In genomic region chr12:16347391-16348298, GRCh38 we compare ENCODE assay signal across 8 cellular contexts. TPM values are rescaled to one million over a fixed set of nuclear protein-coding genes. Genes with fewer than 3 reads are reported as not detected.
DNase-seq lines count a peak whose midpoint lies in the region; ATAC-seq and TF ChIP-seq lines count a peak whose summit lies in the region.

Gene MGST1, plus strand, starts transcription at chr12:16347645. Its CDS starts 6,608 bp downstream, at chr12:16354253.

- peaks cover 0 to 33% (median 3%) of the 10 kb centered on the region in 4 donors for H3K4me1 ChIP-seq in stomach

- H3K27ac ChIP-seq in caudate nucleus (ENCODE audit: low read depth, low read length), result peak within 1 kb of the TSS; percentile 63
- H3K27ac ChIP-seq in stomach, result peak within 1 kb of the TSS; percentile 74 to 86 (median 79)

- H3K36me3 ChIP-seq in GM06990 (ENCODE audit: control insufficient read depth, insufficient read depth, low read length) (no peaks in the 10 kb centered on the region), kidney epithelial cell (ENCODE audit: control insufficient read depth, insufficient read depth, low read length) (no peaks in the 10 kb centered on the region), stomach (no peaks in the 10 kb centered on the region)

- no peak for TF ChIP-seq CTCF in GM06990 (IDR thresholded peaks at IDR 0.05; ENCODE audit: insufficient read depth, low read length, poor library complexity, severe bottlenecking)
- TF ChIP-seq CTCF in kidney epithelial cell (IDR thresholded peaks at IDR 0.05; ENCODE audit: insufficient read depth, low read length, poor library complexity, severe bottlenecking), result no peak
- TF ChIP-seq CTCF in stomach (IDR thresholded peaks at IDR 0.05), result no peak

- DNase-seq in GM06990 (ENCODE audit: extremely low read depth, insufficient read length) (peak; percentile 69), NCI-H510A treated with DMSO at 0.1 percent for 48 hours (lab: John Stamatoyannopoulos, UW) (peak; percentile 87), caudate nucleus (lab: John Stamatoyannopoulos, UW) (peak in 18 of 61 donors; percentile 3 to 49 (median 13)), kidney epithelial cell (ENCODE audit: low read depth) (no peak), stomach (peak; percentile 79), NCI-H1694 (lab: John Stamatoyannopoulos, UW) (no peak)
- DNase-seq in stimulated activated naive CD4-positive, alpha-beta T cell (lab: John Stamatoyannopoulos, UW), result no peak

- no peak for TF ChIP-seq EP300 in stomach (IDR thresholded peaks at IDR 0.05)

- H3K9me3 ChIP-seq in stomach, result no peaks in the 10 kb centered on the region

- H3K4me3 ChIP-seq in GM06990 (replicated peaks; ENCODE audit: low read depth, low read length) (no peak within 1 kb of the TSS), kidney epithelial cell (ENCODE audit: low read depth, low read length) (peak within 1 kb of the TSS; percentile 59), stomach (peak within 1 kb of the TSS; percentile 43 to 55 (median 48))

- peak; percentile 63 for ATAC-seq in HG02759 (IDR thresholded peaks at IDR 0.05; ENCODE audit: unreplicated experiment)

- intact Hi-C loops in stomach (cut with DNase I; ENCODE audit: low total_unique reads), result no loop called here

- WGBS in stomach, 5 donors, result 2 to 5% (median 3%) methylated on average over 29 to 31 of the region's 31 CpGs

- H3K27me3 ChIP-seq in GM06990 (replicated peaks; ENCODE audit: control insufficient read depth, insufficient read depth, low read length) (no peaks in the 10 kb centered on the region), kidney epithelial cell (ENCODE audit: control insufficient read depth, insufficient read depth, low read length) (no peaks in the 10 kb centered on the region), stomach (peaks cover 0 to 4% (median 0%) of the 10 kb centered on the region in 3 donors)

- TF ChIP-seq POLR2A in stomach (IDR thresholded peaks at IDR 0.05), result no peak

RNA-seq across cellular contexts. Expression of gene MGST1, which starts in this region (rescaled TPM):
- total RNA-seq in kidney epithelial cell (9.0 and 12.8 TPM in 2 replicates), stomach (100 to 1,000 TPM in 2 of 5 donors, 10 to 100 TPM in 3; 54.7 to 171 (median 67.8) TPM)
- 100 to 1,000 TPM in 2 of 3 donors, 10 to 100 TPM in 1; 62.2 to 163 (median 109) TPM for polyA plus RNA-seq in stomach

Comparison
In these comparisons a context has a peak if more than half of its experiments do, and no peak if none do; other contexts are left out.
1. DNase-seq: peak in GM06990 (single experiment), NCI-H510A treated with DMSO at 0.1 percent for 48 hours (single experiment) and stomach (single experiment); none in kidney epithelial cell (single experiment), stimulated activated naive CD4-positive, alpha-beta T cell (0 of 6) and NCI-H1694 (single experiment).